ENCODE assay signal across 1 cellular context in the genomic region with DNA sequence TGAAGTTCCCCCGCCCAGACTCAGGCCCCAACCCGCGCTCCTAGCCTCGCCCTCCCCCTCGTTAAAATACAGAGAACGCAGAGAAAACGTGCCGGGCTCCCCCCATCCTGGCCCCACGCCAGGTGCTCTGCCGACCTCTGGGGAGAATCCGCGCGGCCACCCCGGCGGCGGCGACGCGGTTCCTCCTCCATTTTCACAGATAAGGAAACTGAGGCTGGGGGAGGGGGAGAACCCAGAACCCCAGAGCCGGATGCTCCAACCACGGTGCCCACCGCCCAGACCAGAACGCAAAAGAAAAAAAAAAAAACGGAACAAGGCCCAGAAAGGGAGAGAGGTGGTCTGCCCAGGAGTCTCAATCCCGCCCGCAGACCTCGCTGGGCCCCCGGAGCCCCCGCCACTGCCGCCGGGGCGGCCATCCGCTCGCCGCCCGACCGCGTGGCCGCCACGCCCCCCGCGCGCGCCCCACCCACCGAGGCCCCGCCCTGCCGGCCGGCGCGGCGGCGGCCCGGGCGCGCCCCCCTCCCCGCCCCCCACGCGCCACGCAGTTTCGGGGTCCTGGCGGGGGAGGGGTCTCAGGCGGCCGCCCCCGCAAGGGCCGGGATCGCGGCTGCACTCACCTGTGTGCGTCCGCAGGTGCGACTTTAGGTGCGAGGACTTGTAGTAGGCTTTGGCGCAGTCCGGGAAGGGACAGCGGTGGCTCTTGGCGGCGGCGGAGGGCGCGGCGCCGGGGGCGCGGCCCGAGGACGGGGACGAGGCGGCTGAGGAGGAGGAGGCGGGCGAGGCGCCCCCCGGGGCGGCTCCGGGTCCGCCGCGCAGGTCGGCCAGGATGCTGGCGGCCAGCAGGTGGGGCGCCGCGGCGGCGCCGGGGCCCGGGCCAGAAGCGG.
TF ChIP-seq lines count a peak whose summit lies in the region.

No MANE protein-coding gene starts in this region.

TF ChIP-seq in HepG2, 621 proteins besides CTCF, POLR2A, EP300 and RAD21 (continued from another document and continues in another):
- TF ChIP-seq, protein P1, sequence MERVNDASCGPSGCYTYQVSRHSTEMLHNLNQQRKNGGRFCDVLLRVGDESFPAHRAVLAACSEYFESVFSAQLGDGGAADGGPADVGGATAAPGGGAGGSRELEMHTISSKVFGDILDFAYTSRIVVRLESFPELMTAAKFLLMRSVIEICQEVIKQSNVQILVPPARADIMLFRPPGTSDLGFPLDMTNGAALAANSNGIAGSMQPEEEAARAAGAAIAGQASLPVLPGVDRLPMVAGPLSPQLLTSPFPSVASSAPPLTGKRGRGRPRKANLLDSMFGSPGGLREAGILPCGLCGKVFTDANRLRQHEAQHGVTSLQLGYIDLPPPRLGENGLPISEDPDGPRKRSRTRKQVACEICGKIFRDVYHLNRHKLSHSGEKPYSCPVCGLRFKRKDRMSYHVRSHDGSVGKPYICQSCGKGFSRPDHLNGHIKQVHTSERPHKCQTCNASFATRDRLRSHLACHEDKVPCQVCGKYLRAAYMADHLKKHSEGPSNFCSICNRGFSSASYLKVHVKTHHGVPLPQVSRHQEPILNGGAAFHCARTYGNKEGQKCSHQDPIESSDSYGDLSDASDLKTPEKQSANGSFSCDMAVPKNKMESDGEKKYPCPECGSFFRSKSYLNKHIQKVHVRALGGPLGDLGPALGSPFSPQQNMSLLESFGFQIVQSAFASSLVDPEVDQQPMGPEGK (CRISPR knock-in tag; IDR thresholded peaks at IDR 0.05) = peak; percentile 85
- TF ChIP-seq ZNF703 (CRISPR knock-in tag; IDR thresholded peaks at IDR 0.05; ENCODE audit: borderline replicate concordance) = no peak
- TF ChIP-seq, protein P2, sequence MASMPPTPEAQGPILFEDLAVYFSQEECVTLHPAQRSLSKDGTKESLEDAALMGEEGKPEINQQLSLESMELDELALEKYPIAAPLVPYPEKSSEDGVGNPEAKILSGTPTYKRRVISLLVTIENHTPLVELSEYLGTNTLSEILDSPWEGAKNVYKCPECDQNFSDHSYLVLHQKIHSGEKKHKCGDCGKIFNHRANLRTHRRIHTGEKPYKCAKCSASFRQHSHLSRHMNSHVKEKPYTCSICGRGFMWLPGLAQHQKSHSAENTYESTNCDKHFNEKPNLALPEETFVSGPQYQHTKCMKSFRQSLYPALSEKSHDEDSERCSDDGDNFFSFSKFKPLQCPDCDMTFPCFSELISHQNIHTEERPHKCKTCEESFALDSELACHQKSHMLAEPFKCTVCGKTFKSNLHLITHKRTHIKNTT (CRISPR knock-in tag; IDR thresholded peaks at IDR 0.05) = no peak
- TF ChIP-seq, protein P3, sequence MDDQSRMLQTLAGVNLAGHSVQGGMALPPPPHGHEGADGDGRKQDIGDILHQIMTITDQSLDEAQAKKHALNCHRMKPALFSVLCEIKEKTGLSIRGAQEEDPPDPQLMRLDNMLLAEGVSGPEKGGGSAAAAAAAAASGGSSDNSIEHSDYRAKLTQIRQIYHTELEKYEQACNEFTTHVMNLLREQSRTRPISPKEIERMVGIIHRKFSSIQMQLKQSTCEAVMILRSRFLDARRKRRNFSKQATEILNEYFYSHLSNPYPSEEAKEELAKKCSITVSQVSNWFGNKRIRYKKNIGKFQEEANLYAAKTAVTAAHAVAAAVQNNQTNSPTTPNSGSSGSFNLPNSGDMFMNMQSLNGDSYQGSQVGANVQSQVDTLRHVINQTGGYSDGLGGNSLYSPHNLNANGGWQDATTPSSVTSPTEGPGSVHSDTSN (CRISPR knock-in tag; IDR thresholded peaks at IDR 0.05; ENCODE audit: borderline replicate concordance) = no peak
- no peak for TF ChIP-seq JUND (CRISPR knock-in tag; IDR thresholded peaks at IDR 0.05)
- no peak for TF ChIP-seq ZNF101 (CRISPR knock-in tag; IDR thresholded peaks at IDR 0.05; ENCODE audit: borderline replicate concordance, low read depth)
- TF ChIP-seq MEIS2 (CRISPR knock-in tag; IDR thresholded peaks at IDR 0.05) = 0 out of 2 replicates have a peak, but pooled peaks have one; percentile 12
- no peak for TF ChIP-seq SATB2 (CRISPR knock-in tag; IDR thresholded peaks at IDR 0.05)
- TF ChIP-seq SMC3 (IDR thresholded peaks at IDR 0.05; ENCODE audit: low read length) = no peak
- TF ChIP-seq GTF2F1 (IDR thresholded peaks at IDR 0.05; ENCODE audit: low read length) = no peak
- TF ChIP-seq ZNF607 (CRISPR knock-in tag; IDR thresholded peaks at IDR 0.05; ENCODE audit: borderline replicate concordance) = 0 out of 2 replicates have a peak, but pooled peaks have one; percentile 3
- no peak for TF ChIP-seq SMAD9 (CRISPR knock-in tag; IDR thresholded peaks at IDR 0.05)
- TF ChIP-seq KMT2B (CRISPR knock-in tag; IDR thresholded peaks at IDR 0.05) = no peak
- TF ChIP-seq AHR (CRISPR knock-in tag; IDR thresholded peaks at IDR 0.05) = no peak
- TF ChIP-seq STAG1 (CRISPR knock-in tag; IDR thresholded peaks at IDR 0.05) = no peak
- no peak for TF ChIP-seq SOX6 (IDR thresholded peaks at IDR 0.05)
- TF ChIP-seq SOX6 (CRISPR knock-in tag; IDR thresholded peaks at IDR 0.05) = no peak
- TF ChIP-seq, protein P4, sequence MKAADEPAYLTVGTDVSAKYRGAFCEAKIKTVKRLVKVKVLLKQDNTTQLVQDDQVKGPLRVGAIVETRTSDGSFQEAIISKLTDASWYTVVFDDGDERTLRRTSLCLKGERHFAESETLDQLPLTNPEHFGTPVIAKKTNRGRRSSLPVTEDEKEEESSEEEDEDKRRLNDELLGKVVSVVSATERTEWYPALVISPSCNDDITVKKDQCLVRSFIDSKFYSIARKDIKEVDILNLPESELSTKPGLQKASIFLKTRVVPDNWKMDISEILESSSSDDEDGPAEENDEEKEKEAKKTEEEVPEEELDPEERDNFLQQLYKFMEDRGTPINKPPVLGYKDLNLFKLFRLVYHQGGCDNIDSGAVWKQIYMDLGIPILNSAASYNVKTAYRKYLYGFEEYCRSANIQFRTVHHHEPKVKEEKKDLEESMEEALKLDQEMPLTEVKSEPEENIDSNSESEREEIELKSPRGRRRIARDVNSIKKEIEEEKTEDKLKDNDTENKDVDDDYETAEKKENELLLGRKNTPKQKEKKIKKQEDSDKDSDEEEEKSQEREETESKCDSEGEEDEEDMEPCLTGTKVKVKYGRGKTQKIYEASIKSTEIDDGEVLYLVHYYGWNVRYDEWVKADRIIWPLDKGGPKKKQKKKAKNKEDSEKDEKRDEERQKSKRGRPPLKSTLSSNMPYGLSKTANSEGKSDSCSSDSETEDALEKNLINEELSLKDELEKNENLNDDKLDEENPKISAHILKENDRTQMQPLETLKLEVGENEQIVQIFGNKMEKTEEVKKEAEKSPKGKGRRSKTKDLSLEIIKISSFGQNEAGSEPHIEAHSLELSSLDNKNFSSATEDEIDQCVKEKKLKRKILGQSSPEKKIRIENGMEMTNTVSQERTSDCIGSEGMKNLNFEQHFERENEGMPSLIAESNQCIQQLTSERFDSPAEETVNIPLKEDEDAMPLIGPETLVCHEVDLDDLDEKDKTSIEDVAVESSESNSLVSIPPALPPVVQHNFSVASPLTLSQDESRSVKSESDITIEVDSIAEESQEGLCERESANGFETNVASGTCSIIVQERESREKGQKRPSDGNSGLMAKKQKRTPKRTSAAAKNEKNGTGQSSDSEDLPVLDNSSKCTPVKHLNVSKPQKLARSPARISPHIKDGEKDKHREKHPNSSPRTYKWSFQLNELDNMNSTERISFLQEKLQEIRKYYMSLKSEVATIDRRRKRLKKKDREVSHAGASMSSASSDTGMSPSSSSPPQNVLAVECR (CRISPR knock-in tag; IDR thresholded peaks at IDR 0.05; ENCODE audit: borderline replicate concordance) = peak; percentile 62
- TF ChIP-seq ZNF572 (CRISPR knock-in tag; IDR thresholded peaks at IDR 0.05) = no peak
- TF ChIP-seq, protein P5, sequence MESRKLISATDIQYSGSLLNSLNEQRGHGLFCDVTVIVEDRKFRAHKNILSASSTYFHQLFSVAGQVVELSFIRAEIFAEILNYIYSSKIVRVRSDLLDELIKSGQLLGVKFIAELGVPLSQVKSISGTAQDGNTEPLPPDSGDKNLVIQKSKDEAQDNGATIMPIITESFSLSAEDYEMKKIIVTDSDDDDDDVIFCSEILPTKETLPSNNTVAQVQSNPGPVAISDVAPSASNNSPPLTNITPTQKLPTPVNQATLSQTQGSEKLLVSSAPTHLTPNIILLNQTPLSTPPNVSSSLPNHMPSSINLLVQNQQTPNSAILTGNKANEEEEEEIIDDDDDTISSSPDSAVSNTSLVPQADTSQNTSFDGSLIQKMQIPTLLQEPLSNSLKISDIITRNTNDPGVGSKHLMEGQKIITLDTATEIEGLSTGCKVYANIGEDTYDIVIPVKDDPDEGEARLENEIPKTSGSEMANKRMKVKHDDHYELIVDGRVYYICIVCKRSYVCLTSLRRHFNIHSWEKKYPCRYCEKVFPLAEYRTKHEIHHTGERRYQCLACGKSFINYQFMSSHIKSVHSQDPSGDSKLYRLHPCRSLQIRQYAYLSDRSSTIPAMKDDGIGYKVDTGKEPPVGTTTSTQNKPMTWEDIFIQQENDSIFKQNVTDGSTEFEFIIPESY (CRISPR knock-in tag; IDR thresholded peaks at IDR 0.05) = no peak
- no peak for TF ChIP-seq AKAP8 (CRISPR knock-in tag; IDR thresholded peaks at IDR 0.05)
- TF ChIP-seq SKI (IDR thresholded peaks at IDR 0.05; ENCODE audit: partially characterized antibody) = peak; percentile 41
- no peak for TF ChIP-seq ZNF251 (CRISPR knock-in tag; IDR thresholded peaks at IDR 0.05)
- TF ChIP-seq, protein P6, sequence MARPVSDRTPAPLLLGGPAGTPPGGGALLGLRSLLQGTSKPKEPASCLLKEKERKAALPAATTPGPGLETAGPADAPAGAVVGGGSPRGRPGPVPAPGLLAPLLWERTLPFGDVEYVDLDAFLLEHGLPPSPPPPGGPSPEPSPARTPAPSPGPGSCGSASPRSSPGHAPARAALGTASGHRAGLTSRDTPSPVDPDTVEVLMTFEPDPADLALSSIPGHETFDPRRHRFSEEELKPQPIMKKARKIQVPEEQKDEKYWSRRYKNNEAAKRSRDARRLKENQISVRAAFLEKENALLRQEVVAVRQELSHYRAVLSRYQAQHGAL (CRISPR knock-in tag; IDR thresholded peaks at IDR 0.05; ENCODE audit: not compliant biosample characterization) = no peak
- TF ChIP-seq ZFX (CRISPR knock-in tag; IDR thresholded peaks at IDR 0.05; ENCODE audit: low read depth) = peak; percentile 5; the same call in 1 of the 2 replicates
- TF ChIP-seq PAX8 (CRISPR knock-in tag; IDR thresholded peaks at IDR 0.05; ENCODE audit: borderline replicate concordance) = no peak
- TF ChIP-seq HHEX (CRISPR knock-in tag; IDR thresholded peaks at IDR 0.05) = no peak
- TF ChIP-seq RBM39 (IDR thresholded peaks at IDR 0.05; ENCODE audit: low read depth, low read length, poor library complexity, severe bottlenecking) = no peak
- TF ChIP-seq ZNF33A (CRISPR knock-in tag; IDR thresholded peaks at IDR 0.05; ENCODE audit: borderline replicate concordance) = no peak
- TF ChIP-seq, protein P7, sequence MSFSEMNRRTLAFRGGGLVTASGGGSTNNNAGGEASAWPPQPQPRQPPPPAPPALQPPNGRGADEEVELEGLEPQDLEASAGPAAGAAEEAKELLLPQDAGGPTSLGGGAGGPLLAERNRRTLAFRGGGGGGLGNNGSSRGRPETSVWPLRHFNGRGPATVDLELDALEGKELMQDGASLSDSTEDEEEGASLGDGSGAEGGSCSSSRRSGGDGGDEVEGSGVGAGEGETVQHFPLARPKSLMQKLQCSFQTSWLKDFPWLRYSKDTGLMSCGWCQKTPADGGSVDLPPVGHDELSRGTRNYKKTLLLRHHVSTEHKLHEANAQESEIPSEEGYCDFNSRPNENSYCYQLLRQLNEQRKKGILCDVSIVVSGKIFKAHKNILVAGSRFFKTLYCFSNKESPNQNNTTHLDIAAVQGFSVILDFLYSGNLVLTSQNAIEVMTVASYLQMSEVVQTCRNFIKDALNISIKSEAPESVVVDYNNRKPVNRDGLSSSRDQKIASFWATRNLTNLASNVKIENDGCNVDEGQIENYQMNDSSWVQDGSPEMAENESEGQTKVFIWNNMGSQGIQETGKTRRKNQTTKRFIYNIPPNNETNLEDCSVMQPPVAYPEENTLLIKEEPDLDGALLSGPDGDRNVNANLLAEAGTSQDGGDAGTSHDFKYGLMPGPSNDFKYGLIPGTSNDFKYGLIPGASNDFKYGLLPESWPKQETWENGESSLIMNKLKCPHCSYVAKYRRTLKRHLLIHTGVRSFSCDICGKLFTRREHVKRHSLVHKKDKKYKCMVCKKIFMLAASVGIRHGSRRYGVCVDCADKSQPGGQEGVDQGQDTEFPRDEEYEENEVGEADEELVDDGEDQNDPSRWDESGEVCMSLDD (CRISPR knock-in tag; IDR thresholded peaks at IDR 0.05; ENCODE audit: borderline replicate concordance) = 0 out of 2 replicates have a peak, but pooled peaks have one; percentile 24
- TF ChIP-seq, protein P8, sequence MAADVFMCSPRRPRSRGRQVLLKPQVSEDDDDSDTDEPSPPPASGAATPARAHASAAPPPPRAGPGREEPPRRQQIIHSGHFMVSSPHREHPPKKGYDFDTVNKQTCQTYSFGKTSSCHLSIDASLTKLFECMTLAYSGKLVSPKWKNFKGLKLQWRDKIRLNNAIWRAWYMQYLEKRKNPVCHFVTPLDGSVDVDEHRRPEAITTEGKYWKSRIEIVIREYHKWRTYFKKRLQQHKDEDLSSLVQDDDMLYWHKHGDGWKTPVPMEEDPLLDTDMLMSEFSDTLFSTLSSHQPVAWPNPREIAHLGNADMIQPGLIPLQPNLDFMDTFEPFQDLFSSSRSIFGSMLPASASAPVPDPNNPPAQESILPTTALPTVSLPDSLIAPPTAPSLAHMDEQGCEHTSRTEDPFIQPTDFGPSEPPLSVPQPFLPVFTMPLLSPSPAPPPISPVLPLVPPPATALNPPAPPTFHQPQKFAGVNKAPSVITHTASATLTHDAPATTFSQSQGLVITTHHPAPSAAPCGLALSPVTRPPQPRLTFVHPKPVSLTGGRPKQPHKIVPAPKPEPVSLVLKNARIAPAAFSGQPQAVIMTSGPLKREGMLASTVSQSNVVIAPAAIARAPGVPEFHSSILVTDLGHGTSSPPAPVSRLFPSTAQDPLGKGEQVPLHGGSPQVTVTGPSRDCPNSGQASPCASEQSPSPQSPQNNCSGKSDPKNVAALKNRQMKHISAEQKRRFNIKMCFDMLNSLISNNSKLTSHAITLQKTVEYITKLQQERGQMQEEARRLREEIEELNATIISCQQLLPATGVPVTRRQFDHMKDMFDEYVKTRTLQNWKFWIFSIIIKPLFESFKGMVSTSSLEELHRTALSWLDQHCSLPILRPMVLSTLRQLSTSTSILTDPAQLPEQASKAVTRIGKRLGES (CRISPR knock-in tag; IDR thresholded peaks at IDR 0.05; ENCODE audit: borderline replicate concordance) = no peak
- TF ChIP-seq, protein P9, sequence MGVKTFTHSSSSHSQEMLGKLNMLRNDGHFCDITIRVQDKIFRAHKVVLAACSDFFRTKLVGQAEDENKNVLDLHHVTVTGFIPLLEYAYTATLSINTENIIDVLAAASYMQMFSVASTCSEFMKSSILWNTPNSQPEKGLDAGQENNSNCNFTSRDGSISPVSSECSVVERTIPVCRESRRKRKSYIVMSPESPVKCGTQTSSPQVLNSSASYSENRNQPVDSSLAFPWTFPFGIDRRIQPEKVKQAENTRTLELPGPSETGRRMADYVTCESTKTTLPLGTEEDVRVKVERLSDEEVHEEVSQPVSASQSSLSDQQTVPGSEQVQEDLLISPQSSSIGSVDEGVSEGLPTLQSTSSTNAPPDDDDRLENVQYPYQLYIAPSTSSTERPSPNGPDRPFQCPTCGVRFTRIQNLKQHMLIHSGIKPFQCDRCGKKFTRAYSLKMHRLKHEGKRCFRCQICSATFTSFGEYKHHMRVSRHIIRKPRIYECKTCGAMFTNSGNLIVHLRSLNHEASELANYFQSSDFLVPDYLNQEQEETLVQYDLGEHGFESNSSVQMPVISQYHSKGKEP (CRISPR knock-in tag; IDR thresholded peaks at IDR 0.05) = no peak
- TF ChIP-seq MED8 (CRISPR knock-in tag; IDR thresholded peaks at IDR 0.05; ENCODE audit: insufficient replicate concordance) = no peak
- 0 out of 2 replicates have a peak, but pooled peaks have one; percentile 1 for TF ChIP-seq KDM2A (CRISPR knock-in tag; IDR thresholded peaks at IDR 0.05; ENCODE audit: borderline replicate concordance, low read depth)
- TF ChIP-seq, protein P10, sequence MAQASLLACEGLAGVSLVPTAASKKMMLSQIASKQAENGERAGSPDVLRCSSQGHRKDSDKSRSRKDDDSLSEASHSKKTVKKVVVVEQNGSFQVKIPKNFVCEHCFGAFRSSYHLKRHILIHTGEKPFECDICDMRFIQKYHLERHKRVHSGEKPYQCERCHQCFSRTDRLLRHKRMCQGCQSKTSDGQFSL (CRISPR knock-in tag; IDR thresholded peaks at IDR 0.05) = no peak
